ENCODE assay signal across 8 cellular contexts in genomic region chr6:17280552-17281090, GRCh38. TPM values are rescaled to one million over a fixed set of nuclear protein-coding genes. Genes with fewer than 3 reads are reported as not detected.
DNase-seq lines count a peak whose midpoint lies in the region; ATAC-seq and TF ChIP-seq lines count a peak whose summit lies in the region.

No MANE protein-coding gene starts in this region.

- peak; percentile 21 for TF ChIP-seq CTCF in astrocyte of the cerebellum (IDR thresholded peaks at IDR 0.05; ENCODE audit: low read depth, low read length, missing control alignments)
- no peak for TF ChIP-seq CTCF in sigmoid colon (IDR thresholded peaks at IDR 0.05)

- 6 to 16% methylated on average over 55 of the region's 55 CpGs for WGBS in sigmoid colon, 2 donors

- H3K36me3 ChIP-seq in H7 (replicated peaks; ENCODE audit: control insufficient read depth, insufficient read depth, low read length): no peaks in the 10 kb centered on the region
- H3K36me3 ChIP-seq in sigmoid colon: peaks cover 0 to 14% (median 0%) of the 10 kb centered on the region in 4 donors

- ATAC-seq in HG03025 (IDR thresholded peaks at IDR 0.05; ENCODE audit: low FRiP score, unreplicated experiment): no peak

- peaks cover 0 to 76% (median 37%) of the 10 kb centered on the region in 4 donors for H3K4me1 ChIP-seq in sigmoid colon

- DNase-seq in H7 (peak; percentile 81), astrocyte of the cerebellum (ENCODE audit: low read depth) (no peak), sigmoid colon (peak; percentile 77), NCI-H1436 (lab: John Stamatoyannopoulos, UW) (no peak), AML-193 (lab: John Stamatoyannopoulos, UW) (no peak), GOT3 (lab: John Stamatoyannopoulos, UW) (no peak)

- intact Hi-C loops in sigmoid colon (cut with DNase I): loop anchor here (2.0 to 5.0 kb wide), 4 partner anchors 114 to 322 kb away; partner anchors contain the start of gene FAM8A1

- H3K4me3 ChIP-seq in H7 (ENCODE audit: insufficient read depth, low read depth, low read length) (peak overlapping the region; percentile 64), astrocyte of the cerebellum (ENCODE audit: low read depth, low read length) (peak overlapping the region; percentile 80), iPS-11a (ENCODE audit: low read depth, low read length) (peak overlapping the region; percentile 22), sigmoid colon (peak overlapping the region; percentile 80 to 93 (median 89))

- H3K27me3 ChIP-seq in H7 (ENCODE audit: control insufficient read depth, insufficient read depth, low read length) (peaks cover 53% of the 10 kb centered on the region), sigmoid colon (no peaks in the 10 kb centered on the region)

- TF ChIP-seq POLR2A in sigmoid colon (IDR thresholded peaks at IDR 0.05): no peak

- H3K9me3 ChIP-seq in sigmoid colon: no peaks in the 10 kb centered on the region

- TF ChIP-seq EP300 in sigmoid colon (IDR thresholded peaks at IDR 0.05): no peak

- in situ Hi-C loops in astrocyte of the cerebellum (cut with HindIII; ENCODE audit: low sequenced_read_pairs): no loop called here

- peak overlapping the region; percentile 92 to 95 (median 94) for H3K27ac ChIP-seq in sigmoid colon

RNA-seq across cellular contexts. Expression of gene RBM24, which starts 0.5 kb away (rescaled TPM):
- 2.3 and 3.3 TPM in 2 replicates for total RNA-seq in H7 (2014; rRNA removed; shearing (Covaris generic))
- total RNA-seq in sigmoid colon: 10 to 100 TPM in 3 of 4 donors, 1 to 10 TPM in 1; 8.3 to 34.1 (median 15.1) TPM
- 1 to 10 TPM; 1.3 to 7.8 (median 1.8) TPM for polyA plus RNA-seq in sigmoid colon

Comparison
In these comparisons a context has a peak if more than half of its experiments do, and no peak if none do; other contexts are left out.
1. DNase-seq: peak in H7 (single experiment) and sigmoid colon (single experiment); none in astrocyte of the cerebellum (single experiment), NCI-H1436 (single experiment), AML-193 (0 of 2) and GOT3 (single experiment).
2. H3K4me3 ChIP-seq: peak in every context shown above with its lines; median percentile 89 in sigmoid colon; 80 in astrocyte of the cerebellum; 64 in H7; 22 in iPS-11a.